ENCODE assay signal across 18 cellular contexts in the genomic region with DNA sequence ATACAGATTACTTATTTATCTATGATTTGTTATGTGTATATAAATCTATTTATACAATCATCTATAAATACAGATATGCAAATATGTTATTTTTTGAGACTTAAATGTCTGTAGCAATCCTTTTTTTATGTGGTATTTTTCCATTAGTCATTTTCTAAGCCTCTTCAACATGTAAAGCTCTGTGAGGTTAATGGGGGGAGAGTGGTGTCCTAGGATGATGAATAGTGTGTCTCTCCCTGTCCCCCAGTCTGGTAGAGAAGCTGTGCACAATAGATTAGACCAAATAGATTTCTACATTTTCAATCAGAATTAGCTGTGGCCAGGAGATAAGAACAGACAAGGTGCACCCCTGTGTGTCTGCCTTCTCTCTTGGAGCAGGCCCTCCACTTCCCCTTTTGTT.
"Had no signal": no experiment of that assay in that cellular context is flagged by ENCODE, and none has a peak within 500 bp of the region (broad histone marks: within the 10 kb centered on the region; RNA-seq: fewer than 3 reads in every experiment).

No MANE protein-coding gene starts in this region.

- H3K27me3 Mint-ChIP-seq: activated naive CD8-positive, alpha-beta T cell treated with anti-CD3 and anti-CD28 coated beads, Interleukin-2, amount 10 ng/mL, durations not matched to agents 7 days and 5 days had no signal

- H3K4me3 Mint-ChIP-seq: activated naive CD8-positive, alpha-beta T cell treated with anti-CD3 and anti-CD28 coated beads, Interleukin-2, amount 10 ng/mL, durations not matched to agents 7 days and 5 days; natural killer cell had no signal

- FAIRE-seq: colon had no signal

- DNase-seq: activated gamma-delta T cell treated with Interleukin-2 at 50 U/mL for 16 hours; activated naive CD8-positive, alpha-beta T cell treated with anti-CD3 and anti-CD28 coated beads, Interleukin-2, amount 10 ng/mL, durations not matched to agents 7 days and 5 days; activated T-cell treated with anti-CD3 and anti-CD28 coated beads, Interleukin-2, amount 50 U/mL, for 48 hours; aorta; foreskin melanocyte; heart right ventricle; islet precursor cell; mammary epithelial cell; mucosa of descending colon; natural killer cell; nucleus accumbens; sigmoid colon; stimulated activated CD4-positive, alpha-beta T cell treated with anti-CD3 and anti-CD28 coated beads, Interleukin-12 subunit alpha, Interleukin-12 subunit beta, amount 100 ng/mL, for 4 hours; stimulated activated naive CD4-positive, alpha-beta T cell; upper lobe of right lung had no signal

- H3K27ac ChIP-seq: heart right ventricle, suprapubic skin, upper lobe of right lung had no signal

- H3K4me1 ChIP-seq: upper lobe of right lung had no signal

- H3K4me1 Mint-ChIP-seq: activated naive CD8-positive, alpha-beta T cell treated with anti-CD3 and anti-CD28 coated beads, Interleukin-2, amount 10 ng/mL, durations not matched to agents 7 days and 5 days had no signal

- H3K9me3 ChIP-seq: sigmoid colon, suprapubic skin, upper lobe of right lung had no signal

- H3K27me3 ChIP-seq: heart right ventricle, sigmoid colon, suprapubic skin, upper lobe of right lung had no signal

- H3K27ac Mint-ChIP-seq: activated naive CD8-positive, alpha-beta T cell treated with anti-CD3 and anti-CD28 coated beads, Interleukin-2, amount 10 ng/mL, durations not matched to agents 7 days and 5 days had no signal

- H3K4me3 ChIP-seq: heart right ventricle, mucosa of descending colon, sigmoid colon, suprapubic skin, upper lobe of right lung had no signal

- ATAC-seq: heart right ventricle, left lobe of liver, mucosa of descending colon, natural killer cell, upper lobe of right lung had no signal

- H3K9me3 Mint-ChIP-seq: natural killer cell had no signal
